9 cellular contexts compared by ENCODE assay signal in genomic region chr22:41288245-41288946, GRCh38. TPM values are rescaled to one million over a fixed set of nuclear protein-coding genes. Genes with fewer than 3 reads are reported as not detected.
DNase-seq lines count a peak whose midpoint lies in the region; ATAC-seq and TF ChIP-seq lines count a peak whose summit lies in the region.
"Had no signal": no experiment of that assay in that cellular context is flagged by ENCODE, and none has a peak within 500 bp of the region (broad histone marks: within the 10 kb centered on the region; RNA-seq: fewer than 3 reads in every experiment).

No MANE protein-coding gene starts in this region.

- H3K36me3 ChIP-seq in left ventricle myocardium inferior (peaks cover 10% of the 10 kb centered on the region), smooth muscle cell (ENCODE audit: low read depth) (no peaks in the 10 kb centered on the region)

- H3K9me3 ChIP-seq in left ventricle myocardium inferior (replicated peaks) = no peaks in the 10 kb centered on the region
- no peaks in the 10 kb centered on the region for H3K9me3 ChIP-seq in smooth muscle cell (replicated peaks; ENCODE audit: low read depth)

- peak overlapping the region; percentile 11 for H2AFZ ChIP-seq in smooth muscle cell (ENCODE audit: low read depth)

- H3K4me1 ChIP-seq in left ventricle myocardium inferior = peaks cover 29% of the 10 kb centered on the region
- peaks cover 17% of the 10 kb centered on the region for H3K4me1 ChIP-seq in smooth muscle cell (ENCODE audit: low read depth)

- H3K27me3 ChIP-seq in left ventricle myocardium inferior (ENCODE audit: low read depth) (no peaks in the 10 kb centered on the region), smooth muscle cell (ENCODE audit: low read depth) (no peaks in the 10 kb centered on the region)

- H3K27ac ChIP-seq in left ventricle myocardium inferior (replicated peaks) = peak overlapping the region; percentile 66
- H3K27ac ChIP-seq in smooth muscle cell (ENCODE audit: low read depth) = peak overlapping the region; percentile 78

- 39% methylated on average over 9 of the region's 9 CpGs for WGBS in smooth muscle cell (ENCODE audit: low lambda C conversion rate)

- intact Hi-C loops in left cardiac atrium (cut with DNase I) = loop anchor here in 1 of 2 donors (5.0 kb wide), 1 partner anchor 81 kb away; the partner anchor contains the start of gene L3MBTL2
- intact Hi-C loops in Right ventricle myocardium superior (cut with DNase I) = loop anchor here (5.0 kb wide), 1 partner anchor 91 kb away; no protein-coding TSS in a partner anchor
- intact Hi-C loops in left ventricle myocardium inferior (cut with micrococcal nuclease) = no loop called here

- no peak overlapping the region for H3K4me2 ChIP-seq in smooth muscle cell

- no peaks in the 10 kb centered on the region for H4K20me1 ChIP-seq in smooth muscle cell (ENCODE audit: low read depth)

- H3K79me2 ChIP-seq in smooth muscle cell (ENCODE audit: low read depth) = peaks cover 16% of the 10 kb centered on the region

- H3K9ac ChIP-seq in smooth muscle cell (ENCODE audit: low read depth) = no peak overlapping the region

- H3K4me3 ChIP-seq in WI38 (ENCODE audit: low read depth, low read length) = peak overlapping the region; percentile 44
- H3K4me3 ChIP-seq in left ventricle myocardium inferior = no peak overlapping the region
- no peak overlapping the region for H3K4me3 ChIP-seq in smooth muscle cell
- H3K4me3 ChIP-seq: GM12878 had no signal

- DNase-seq in left cardiac atrium (peak; percentile 26), Right ventricle myocardium superior (no peak), left ventricle myocardium inferior (no peak), smooth muscle cell (lab: John Stamatoyannopoulos, UW; ENCODE audit: unreplicated experiment) (no peak), NCI-H1436 (lab: John Stamatoyannopoulos, UW) (no peak), NCI-H2227 treated with DMSO at 0.1 percent for 48 hours (lab: John Stamatoyannopoulos, UW) (no peak), C1 segment of cervical spinal cord (lab: John Stamatoyannopoulos, UW) (no peak)

- ATAC-seq in left cardiac atrium (no peak), Right ventricle myocardium superior (ENCODE audit: poor library complexity) (no peak)
- ATAC-seq: GM12878 had no signal

- TF ChIP-seq CTCF in WI38 (IDR thresholded peaks at IDR 0.05; ENCODE audit: low read depth, low read length) (no peak), left ventricle myocardium inferior (IDR thresholded peaks at IDR 0.05; ENCODE audit: borderline replicate concordance) (no peak), smooth muscle cell (IDR thresholded peaks at IDR 0.05; ENCODE audit: borderline replicate concordance, insufficient read depth, poor library complexity, severe bottlenecking) (no peak)

- H3F3A ChIP-seq in smooth muscle cell (ENCODE audit: low read depth) = peaks cover 7% of the 10 kb centered on the region

RNA-seq across cellular contexts. Expression of gene RANGAP1, which starts 2.4 kb away (rescaled TPM):
- 10 to 100 TPM; 33.7 to 34.0 TPM for total RNA-seq in left cardiac atrium
- 42.8 TPM for total RNA-seq in Right ventricle myocardium superior
- 36.4 TPM for total RNA-seq in left ventricle myocardium inferior
- 20.6 and 24.8 TPM in 2 replicates for total RNA-seq in smooth muscle cell
- 21.7 and 38.4 TPM in 2 replicates for polyA plus RNA-seq in smooth muscle cell

RNA-seq across cellular contexts. Expression of gene ZC3H7B, which starts 12.9 kb away (rescaled TPM):
- 10 to 100 TPM; 35.0 to 39.3 TPM for total RNA-seq in left cardiac atrium
- total RNA-seq in Right ventricle myocardium superior = 41.3 TPM
- total RNA-seq in left ventricle myocardium inferior = 39.1 TPM
- 20.3 and 20.6 TPM in 2 replicates for total RNA-seq in smooth muscle cell
- polyA plus RNA-seq in smooth muscle cell = 3.7 and 5.5 TPM in 2 replicates

RNA-seq across cellular contexts. Expression of gene CHADL, which starts 47.7 kb away (rescaled TPM):
- total RNA-seq in left cardiac atrium (10 to 100 TPM in 1 of 2 donors, 1 to 10 TPM in 1; 7.7 to 14.4 TPM), Right ventricle myocardium superior (22.6 TPM), left ventricle myocardium inferior (10.3 TPM), smooth muscle cell (1.2 TPM in 1 of 2 replicates, not detected in the other)
- 0.17 and 2.2 TPM in 2 replicates for polyA plus RNA-seq in smooth muscle cell
- total RNA-seq: GM12878 had no signal
